ENCODE assay signal across 1 cellular context in the genomic region with DNA sequence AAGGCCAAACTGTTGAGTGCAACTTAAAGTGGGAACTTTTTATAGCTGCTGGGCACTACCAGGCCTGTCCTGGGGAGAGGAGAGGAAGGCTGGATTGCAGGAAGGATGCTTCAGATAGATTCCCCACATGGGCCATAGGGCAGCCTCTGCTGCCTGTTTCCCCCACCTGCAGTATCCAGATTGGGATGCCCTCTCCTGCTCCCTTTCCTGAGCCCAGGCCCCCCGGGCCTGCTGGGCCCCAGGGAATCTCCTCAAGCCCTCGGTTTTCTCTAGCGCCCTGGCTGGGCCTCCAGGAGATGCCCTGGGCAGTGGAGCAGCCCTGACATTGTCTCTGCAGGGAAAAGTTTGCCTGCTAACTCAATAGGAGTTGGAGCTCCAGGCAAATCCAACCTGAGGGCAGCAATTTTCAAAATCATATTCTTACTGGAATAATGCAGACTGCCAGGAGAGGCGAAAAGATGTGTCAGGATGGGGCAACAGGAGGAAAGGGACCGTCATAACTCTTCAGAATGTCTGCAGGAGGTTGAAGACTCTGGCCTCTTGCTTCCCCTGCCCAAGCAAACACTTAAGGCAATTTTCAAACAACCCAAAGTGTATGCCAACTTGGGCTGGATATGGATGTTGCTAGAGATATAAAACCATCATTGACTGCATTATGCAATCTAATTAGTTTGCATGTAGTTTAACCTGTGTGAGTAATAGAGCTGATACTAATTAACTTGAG.
TF ChIP-seq lines count a peak whose summit lies in the region.

No MANE protein-coding gene starts in this region.

TF ChIP-seq in HEK293, 187 proteins besides CTCF, POLR2A, EP300 and RAD21:
- TF ChIP-seq, protein P1, sequence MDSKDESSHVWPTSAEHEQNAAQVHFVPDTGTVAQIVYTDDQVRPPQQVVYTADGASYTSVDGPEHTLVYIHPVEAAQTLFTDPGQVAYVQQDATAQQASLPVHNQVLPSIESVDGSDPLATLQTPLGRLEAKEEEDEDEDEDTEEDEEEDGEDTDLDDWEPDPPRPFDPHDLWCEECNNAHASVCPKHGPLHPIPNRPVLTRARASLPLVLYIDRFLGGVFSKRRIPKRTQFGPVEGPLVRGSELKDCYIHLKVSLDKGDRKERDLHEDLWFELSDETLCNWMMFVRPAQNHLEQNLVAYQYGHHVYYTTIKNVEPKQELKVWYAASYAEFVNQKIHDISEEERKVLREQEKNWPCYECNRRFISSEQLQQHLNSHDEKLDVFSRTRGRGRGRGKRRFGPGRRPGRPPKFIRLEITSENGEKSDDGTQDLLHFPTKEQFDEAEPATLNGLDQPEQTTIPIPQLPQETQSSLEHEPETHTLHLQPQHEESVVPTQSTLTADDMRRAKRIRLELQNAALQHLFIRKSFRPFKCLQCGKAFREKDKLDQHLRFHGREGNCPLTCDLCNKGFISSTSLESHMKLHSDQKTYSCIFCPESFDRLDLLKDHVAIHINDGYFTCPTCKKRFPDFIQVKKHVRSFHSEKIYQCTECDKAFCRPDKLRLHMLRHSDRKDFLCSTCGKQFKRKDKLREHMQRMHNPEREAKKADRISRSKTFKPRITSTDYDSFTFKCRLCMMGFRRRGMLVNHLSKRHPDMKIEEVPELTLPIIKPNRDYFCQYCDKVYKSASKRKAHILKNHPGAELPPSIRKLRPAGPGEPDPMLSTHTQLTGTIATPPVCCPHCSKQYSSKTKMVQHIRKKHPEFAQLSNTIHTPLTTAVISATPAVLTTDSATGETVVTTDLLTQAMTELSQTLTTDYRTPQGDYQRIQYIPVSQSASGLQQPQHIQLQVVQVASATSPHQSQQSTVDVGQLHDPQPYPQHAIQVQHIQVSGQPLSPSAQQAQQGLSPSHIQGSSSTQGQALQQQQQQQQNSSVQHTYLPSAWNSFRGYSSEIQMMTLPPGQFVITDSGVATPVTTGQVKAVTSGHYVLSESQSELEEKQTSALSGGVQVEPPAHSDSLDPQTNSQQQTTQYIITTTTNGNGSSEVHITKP (tag by site-specific recombination; IDR thresholded peaks at IDR 0.05) = peak; percentile 92
- TF ChIP-seq ZNF416 (tag by site-specific recombination; IDR thresholded peaks at IDR 0.05) (no peak), ZBTB48 (tag by site-specific recombination; IDR thresholded peaks at IDR 0.05) (peak; percentile 55; the same call in 1 of the 2 replicates), ZNF19 (tag by site-specific recombination; IDR thresholded peaks at IDR 0.05; ENCODE audit: low read depth) (no peak), ZNF626 (tag by site-specific recombination; IDR thresholded peaks at IDR 0.05) (no peak), YY2 (tag by site-specific recombination; IDR thresholded peaks at IDR 0.05) (no peak), ZSCAN23 (tag by site-specific recombination; IDR thresholded peaks at IDR 0.05) (no peak)
- TF ChIP-seq, protein P2, sequence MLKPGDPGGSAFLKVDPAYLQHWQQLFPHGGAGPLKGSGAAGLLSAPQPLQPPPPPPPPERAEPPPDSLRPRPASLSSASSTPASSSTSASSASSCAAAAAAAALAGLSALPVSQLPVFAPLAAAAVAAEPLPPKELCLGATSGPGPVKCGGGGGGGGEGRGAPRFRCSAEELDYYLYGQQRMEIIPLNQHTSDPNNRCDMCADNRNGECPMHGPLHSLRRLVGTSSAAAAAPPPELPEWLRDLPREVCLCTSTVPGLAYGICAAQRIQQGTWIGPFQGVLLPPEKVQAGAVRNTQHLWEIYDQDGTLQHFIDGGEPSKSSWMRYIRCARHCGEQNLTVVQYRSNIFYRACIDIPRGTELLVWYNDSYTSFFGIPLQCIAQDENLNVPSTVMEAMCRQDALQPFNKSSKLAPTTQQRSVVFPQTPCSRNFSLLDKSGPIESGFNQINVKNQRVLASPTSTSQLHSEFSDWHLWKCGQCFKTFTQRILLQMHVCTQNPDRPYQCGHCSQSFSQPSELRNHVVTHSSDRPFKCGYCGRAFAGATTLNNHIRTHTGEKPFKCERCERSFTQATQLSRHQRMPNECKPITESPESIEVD (tag by site-specific recombination; IDR thresholded peaks at IDR 0.05) = peak; percentile 16; the same call in 1 of the 2 replicates
TF ChIP-seq in HEK293: peak in this region for 3.
